ENCODE assay signal across 8 cellular contexts in genomic region chr6:17885079-17885478, GRCh38.
DNase-seq lines count a peak whose midpoint lies in the region; ATAC-seq and TF ChIP-seq lines count a peak whose summit lies in the region.

No MANE protein-coding gene starts in this region.

- DNase-seq in GF-D8 (lab: John Stamatoyannopoulos, UW) (peak; percentile 30), NCI-H345 treated with DMSO at 0.1 percent for 48 hours (lab: John Stamatoyannopoulos, UW; ENCODE audit: unreplicated experiment) (no peak), tibial artery (no peak), NCI-H510A (lab: John Stamatoyannopoulos, UW) (no peak), DMS114 treated with DMSO at 0.1 percent for 48 hours (lab: John Stamatoyannopoulos, UW; ENCODE audit: unreplicated experiment) (no peak)

- H3K4me1 Mint-ChIP-seq in dendritic cell treated with granulocyte-macrophage colony-stimulating factor and Interleukin-4, amounts not matched to agents 40 ng/mL and 50 ng/mL, for 4 days (ENCODE audit: low read depth), result peaks cover 64% of the 10 kb centered on the region

- no peaks in the 10 kb centered on the region for H3K36me3 Mint-ChIP-seq in dendritic cell treated with granulocyte-macrophage colony-stimulating factor and Interleukin-4, amounts not matched to agents 40 ng/mL and 50 ng/mL, for 4 days (ENCODE audit: low read depth)

- peak overlapping the region; percentile 61 for H3K4me3 Mint-ChIP-seq in dendritic cell treated with granulocyte-macrophage colony-stimulating factor and Interleukin-4, amounts not matched to agents 40 ng/mL and 50 ng/mL, for 4 days

- no peaks in the 10 kb centered on the region for H3K36me3 ChIP-seq in tibial artery

- H3K27ac Mint-ChIP-seq in dendritic cell treated with granulocyte-macrophage colony-stimulating factor and Interleukin-4, amounts not matched to agents 40 ng/mL and 50 ng/mL, for 4 days, result peak overlapping the region; percentile 88

- no peak overlapping the region for H3K4me3 ChIP-seq in tibial artery

- H3K27ac ChIP-seq in tibial artery, result no peak overlapping the region

- no peak for TF ChIP-seq CTCF in tibial artery (IDR thresholded peaks at IDR 0.05)

- H3K4me1 ChIP-seq in tibial artery, result peaks cover 0 to 47% (median 14%) of the 10 kb centered on the region in 4 donors

- no peaks in the 10 kb centered on the region for H3K27me3 Mint-ChIP-seq in dendritic cell treated with granulocyte-macrophage colony-stimulating factor and Interleukin-4, amounts not matched to agents 40 ng/mL and 50 ng/mL, for 4 days

- H3K9me3 ChIP-seq in tibial artery, result no peaks in the 10 kb centered on the region

- no peaks in the 10 kb centered on the region for H3K9me3 Mint-ChIP-seq in dendritic cell treated with granulocyte-macrophage colony-stimulating factor and Interleukin-4, amounts not matched to agents 40 ng/mL and 50 ng/mL, for 4 days

- no peaks in the 10 kb centered on the region for H3K27me3 ChIP-seq in tibial artery

- ATAC-seq in GM21360 (IDR thresholded peaks at IDR 0.05; ENCODE audit: unreplicated experiment) (peak; percentile 44), HG03460 (IDR thresholded peaks at IDR 0.05; ENCODE audit: unreplicated experiment) (peak; percentile 52)

- intact Hi-C loops in dendritic cell treated with granulocyte-macrophage colony-stimulating factor and Interleukin-4, amounts not matched to agents 40 ng/mL and 50 ng/mL, for 4 days (cut with micrococcal nuclease), result loop anchor here (2.0 to 10.0 kb wide), 2 partner anchors 22 to 50 kb away; no protein-coding TSS in a partner anchor
- intact Hi-C loops in tibial artery (cut with DNase I; ENCODE audit: low total_unique reads), result no loop called here
